ENCODE assay signal across 11 cellular contexts in the genomic region with DNA sequence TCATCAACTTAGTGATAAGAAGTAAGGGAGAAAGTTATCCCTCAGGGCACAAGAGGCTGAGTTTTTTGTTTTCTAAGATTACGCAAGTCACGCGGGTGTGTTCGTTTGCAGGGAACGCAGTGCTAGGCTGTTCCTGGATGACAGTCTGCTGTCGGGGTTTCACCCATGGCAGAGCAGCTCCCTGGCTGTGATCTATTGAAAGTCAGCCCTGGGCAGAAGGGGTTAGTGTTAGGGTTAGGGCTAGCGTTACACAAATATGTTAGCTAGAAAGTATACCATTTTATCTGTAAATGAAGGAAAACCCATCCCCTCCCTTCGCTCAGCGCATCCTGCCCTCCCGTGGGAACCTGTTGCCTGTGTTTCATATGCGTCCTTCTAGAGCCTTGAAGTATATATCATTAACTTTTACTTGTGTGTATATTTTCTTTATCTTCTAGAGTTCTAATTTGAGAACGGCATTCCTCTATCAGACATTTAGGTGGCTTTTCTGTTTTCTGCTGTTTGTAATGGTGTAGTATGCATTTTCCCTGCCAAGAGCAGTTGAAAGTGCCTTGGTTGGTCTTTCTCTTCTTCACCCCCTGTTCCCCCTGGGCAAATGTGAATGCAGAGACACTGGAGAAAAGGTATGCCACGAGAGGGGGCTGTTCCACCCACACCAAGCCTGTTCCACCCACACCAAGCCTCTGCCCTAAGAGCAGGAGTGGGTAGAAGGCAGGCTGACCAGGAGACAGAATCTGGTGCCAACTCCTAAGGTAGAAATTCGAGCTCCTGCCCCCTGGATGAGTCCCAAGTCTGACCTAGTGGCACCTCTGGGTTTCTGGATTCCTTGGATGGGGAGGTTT. TPM values are rescaled to one million over a fixed set of nuclear protein-coding genes. Genes with fewer than 3 reads are reported as not detected.
DNase-seq lines count a peak whose midpoint lies in the region; ATAC-seq and TF ChIP-seq lines count a peak whose summit lies in the region.
"Had no signal": no experiment of that assay in that cellular context is flagged by ENCODE, and none has a peak within 500 bp of the region (broad histone marks: within the 10 kb centered on the region; RNA-seq: fewer than 3 reads in every experiment).

No MANE protein-coding gene starts in this region.

- no peak overlapping the region for H3K4ac ChIP-seq in mesenchymal stem cell (ENCODE audit: low read depth in 1 of 2, low read length in 2 of 2)

- peak in 1 of 2 donors; percentile 13 for DNase-seq in cardiac muscle cell (ENCODE audit: low read depth in 1 of 2, low spot score in 1 of 2)
- no peak for DNase-seq in Right ventricle myocardium inferior (ENCODE audit: missing footprints)
- peak; percentile 11 for DNase-seq in RPMI8226
- peak; percentile 44 for DNase-seq in fibroblast of villous mesenchyme (ENCODE audit: low read depth)
- DNase-seq in kidney tubule cell (ENCODE audit: low spot score) = no peak
- no peak for DNase-seq in tibial nerve (ENCODE audit: low spot score in 2 of 2)
- DNase-seq in mesenchymal stem cell = no peak
- DNase-seq: activated T-cell treated with anti-CD3 and anti-CD28 coated beads, Interleukin-2, amount 50 U/mL, for 24 hours; COR-L47 had no signal

- H3K4me1 ChIP-seq in cardiac muscle cell (ENCODE audit: low read depth) (no peaks in the 10 kb centered on the region), tibial nerve (no peaks in the 10 kb centered on the region), mesenchymal stem cell (ENCODE audit: control insufficient read depth, insufficient read depth, low read depth, low read length) (peaks cover 4% of the 10 kb centered on the region)

- H4K8ac ChIP-seq in mesenchymal stem cell (ENCODE audit: low read length) = no peak overlapping the region

- no peaks in the 10 kb centered on the region for H3K36me3 ChIP-seq in cardiac muscle cell
- peaks cover 0 to 27% (median 0%) of the 10 kb centered on the region in 3 donors for H3K36me3 ChIP-seq in tibial nerve
- H3K36me3 ChIP-seq in mesenchymal stem cell (ENCODE audit: control insufficient read depth in 1 of 2, insufficient read depth in 2 of 2, low read depth in 1 of 2, low read length in 2 of 2) = peaks cover 62 to 84% of the 10 kb centered on the region in 2 experiments

- intact Hi-C loops in Right ventricle myocardium inferior (cut with DNase I) = loop anchor here (5.0 kb wide), 1 partner anchor 167 kb away; no protein-coding TSS in a partner anchor

- H3K27me3 ChIP-seq in cardiac muscle cell (no peaks in the 10 kb centered on the region), tibial nerve (no peaks in the 10 kb centered on the region), mesenchymal stem cell (ENCODE audit: control insufficient read depth in 1 of 2, insufficient read depth in 1 of 2, low read length in 2 of 2) (no peaks in the 10 kb centered on the region)

- no peak overlapping the region for H3K14ac ChIP-seq in mesenchymal stem cell (ENCODE audit: low read length in 2 of 2)

- H2BK15ac ChIP-seq in mesenchymal stem cell (ENCODE audit: low read depth, poor library complexity, severe bottlenecking) = no peak overlapping the region

- H2AFZ ChIP-seq in mesenchymal stem cell (ENCODE audit: low read depth, low read length) = no peak overlapping the region

- TF ChIP-seq EP300 in tibial nerve (IDR thresholded peaks at IDR 0.05) = no peak

- TF ChIP-seq CTCF in cardiac muscle cell (IDR thresholded peaks at IDR 0.05; ENCODE audit: low read depth, low read length) (peak; percentile 8), fibroblast of villous mesenchyme (IDR thresholded peaks at IDR 0.05; ENCODE audit: insufficient read depth, low read depth, low read length) (no peak), tibial nerve (IDR thresholded peaks at IDR 0.05) (no peak)

- no peak overlapping the region for H3K27ac ChIP-seq in cardiac muscle cell
- no peak overlapping the region for H3K27ac ChIP-seq in tibial nerve
- no peak overlapping the region for H3K27ac ChIP-seq in mesenchymal stem cell (ENCODE audit: low read length, poor library complexity, severe bottlenecking)
- H3K27ac ChIP-seq: coronary artery had no signal

- H3K4me2 ChIP-seq in mesenchymal stem cell (ENCODE audit: low read length, poor library complexity, severe bottlenecking) = no peak overlapping the region

- 77 to 89% methylated on average over 14 of the region's 14 CpGs for WGBS in tibial nerve, 2 donors
- WGBS in mesenchymal stem cell = 86% methylated on average over 6 of the region's 14 CpGs

- H3K18ac ChIP-seq in mesenchymal stem cell (ENCODE audit: low read depth in 1 of 2, low read length in 2 of 2) = no peak overlapping the region

- no peak overlapping the region for H4K91ac ChIP-seq in mesenchymal stem cell (ENCODE audit: low read length)

- H3K79me1 ChIP-seq in mesenchymal stem cell (replicated peaks; ENCODE audit: low read length, poor library complexity, severe bottlenecking) = peaks cover 20% of the 10 kb centered on the region

- H2BK12ac ChIP-seq in mesenchymal stem cell (ENCODE audit: low read length in 2 of 2) = no peak overlapping the region

- H3K9me3 ChIP-seq in cardiac muscle cell (ENCODE audit: low read depth) (no peaks in the 10 kb centered on the region), tibial nerve (no peaks in the 10 kb centered on the region), mesenchymal stem cell (ENCODE audit: control insufficient read depth, low read length) (no peaks in the 10 kb centered on the region)

- TF ChIP-seq POLR2A in tibial nerve (IDR thresholded peaks at IDR 0.05) = no peak

- no peak overlapping the region for H2AK5ac ChIP-seq in mesenchymal stem cell (ENCODE audit: low read length, severe bottlenecking)

- H3K4me3 ChIP-seq in cardiac muscle cell = no peak overlapping the region
- H3K4me3 ChIP-seq in fibroblast of villous mesenchyme (ENCODE audit: low read depth, low read length) = no peak overlapping the region
- H3K4me3 ChIP-seq in tibial nerve = no peak overlapping the region
- no peak overlapping the region for H3K4me3 ChIP-seq in mesenchymal stem cell (ENCODE audit: insufficient read depth in 1 of 2, low read depth in 1 of 2, low read length in 2 of 2)
- H3K4me3 ChIP-seq: coronary artery had no signal

- ATAC-seq in Right ventricle myocardium inferior (no peak), GM19035 (IDR thresholded peaks at IDR 0.05; ENCODE audit: unreplicated experiment) (no peak)

- no peak overlapping the region for H2BK120ac ChIP-seq in mesenchymal stem cell (ENCODE audit: low read depth, low read length)

- H2BK5ac ChIP-seq in mesenchymal stem cell (ENCODE audit: low read depth, low read length, poor library complexity, severe bottlenecking) = no peak overlapping the region

- H3K9ac ChIP-seq in mesenchymal stem cell (ENCODE audit: low read length) = no peak overlapping the region

- H3K23ac ChIP-seq in mesenchymal stem cell (ENCODE audit: low read length in 2 of 2) = no peak overlapping the region

RNA-seq across cellular contexts. Expression of a gene that starts 47.0 kb away (rescaled TPM):
- total RNA-seq in cardiac muscle cell = 18.3 and 27.4 TPM in 2 replicates
- 29.3 and 30.0 TPM in 2 replicates for polyA plus RNA-seq in cardiac muscle cell
- 1.7 TPM for total RNA-seq in Right ventricle myocardium inferior
- total RNA-seq in fibroblast of villous mesenchyme = 189 and 260 TPM in 2 replicates
- 10 to 100 TPM in 3 of 4 donors, 1 to 10 TPM in 1; 8.7 to 30.0 (median 18.6) TPM for total RNA-seq in tibial nerve
- polyA plus RNA-seq in mesenchymal stem cell (2013, experiment 1 of 2) = 200 TPM
- polyA plus RNA-seq in mesenchymal stem cell (2013, experiment 2 of 2) = 202 TPM

Comparison
In these comparisons a context has a peak if more than half of its experiments do, and no peak if none do; other contexts are left out.
1. DNase-seq: peak in RPMI8226 (single experiment) and fibroblast of villous mesenchyme (single experiment); none in Right ventricle myocardium inferior (single experiment), kidney tubule cell (single experiment), tibial nerve (0 of 2) and mesenchymal stem cell (single experiment).